17 cellular contexts compared by ENCODE assay signal in the genomic region with DNA sequence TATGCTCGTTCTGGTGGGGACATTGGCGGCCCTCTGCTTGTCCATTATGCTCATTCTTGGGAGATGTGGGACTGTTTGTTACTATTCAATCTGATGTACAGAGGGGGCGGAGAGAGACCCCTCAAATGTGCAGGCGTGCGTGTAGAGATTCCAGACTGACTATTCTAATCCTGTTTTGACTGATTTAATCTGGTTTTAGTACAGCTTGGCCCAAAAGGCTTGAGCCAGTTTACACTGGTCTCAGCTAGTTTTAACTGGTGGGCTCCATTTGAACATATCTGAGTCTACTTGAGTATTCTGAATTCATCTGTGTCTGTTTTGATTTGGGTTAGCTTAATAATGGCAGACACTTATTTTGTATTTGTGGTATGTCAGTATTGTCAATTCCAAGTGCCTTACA. TPM values are rescaled to one million over a fixed set of nuclear protein-coding genes. Genes with fewer than 3 reads are reported as not detected.
A peak's percentile ranks its signal among the peaks of the same experiment; 100 is the strongest.
DNase-seq lines count a peak whose midpoint lies in the region; ATAC-seq, FAIRE-seq and TF ChIP-seq lines count a peak whose summit lies in the region.
"Had no signal": no experiment of that assay in that cellular context is flagged by ENCODE, and none has a peak within 500 bp of the region (broad histone marks: within the 10 kb centered on the region; RNA-seq: fewer than 3 reads in every experiment).

No MANE protein-coding gene starts in this region.

- no peak for TF ChIP-seq RAD21 in IMR-90 (IDR thresholded peaks at IDR 0.05; ENCODE audit: low read length)

- peaks cover 5% of the 10 kb centered on the region for H4K20me1 ChIP-seq in IMR-90 (ENCODE audit: insufficient read depth, low read length)

- H2BK5ac ChIP-seq in IMR-90 (ENCODE audit: low read depth, low read length, poor library complexity, severe bottlenecking) (no peak overlapping the region), trophoblast cell (ENCODE audit: low read depth, low read length, poor library complexity) (no peak overlapping the region)

- H3K4ac ChIP-seq in IMR-90 (ENCODE audit: low read depth, low read length) (no peak overlapping the region), trophoblast cell (ENCODE audit: low read depth, low read length) (no peak overlapping the region)

- CTCF ChIA-PET in Calu3 (lab: Charles Lee) (no interaction called here), IMR-90 (lab: Yijun Ruan, JAX) (no interaction called here)

- DNase-seq in Calu3 (no peak), IMR-90 (no peak), kidney (peak; percentile 33), trophoblast cell (no peak), NCI-H2171 treated with DMSO at 0.1 percent for 48 hours (lab: John Stamatoyannopoulos, UW) (no peak)
- no peak for DNase-seq in stimulated activated CD4-positive, alpha-beta T cell treated with anti-CD3 and anti-CD28 coated beads, Interleukin-4, amount 100 ng/mL, for 1 hour
- DNase-seq in stimulated activated naive CD4-positive, alpha-beta T cell (lab: John Stamatoyannopoulos, UW) = no peak
- DNase-seq: ACHN, NCI-H1105 treated with DMSO at 0.1 percent for 48 hours, NCI-H1694, NCI-H510A, NCI-H748 treated with DMSO at 0.1 percent for 48 hours, OCI-M1, SHP77 had no signal

- FAIRE-seq in kidney (lab: Jason Lieb, UNC) = no peak

- no peak overlapping the region for H2BK15ac ChIP-seq in IMR-90 (ENCODE audit: low read depth, low read length)

- peak overlapping the region; percentile 10 for H3K27ac Mint-ChIP-seq in Calu3 (ENCODE audit: unreplicated experiment)

- H2BK120ac ChIP-seq in IMR-90 (ENCODE audit: low read depth, low read length) (no peak overlapping the region), trophoblast cell (ENCODE audit: insufficient read depth, low read length, poor library complexity) (peak overlapping the region; percentile 18)

- peaks cover 13% of the 10 kb centered on the region for H3K79me2 ChIP-seq in trophoblast cell (ENCODE audit: control insufficient read depth, insufficient read depth, low read length, poor library complexity)

- H2AK9ac ChIP-seq in IMR-90 (replicated peaks; ENCODE audit: low read depth, low read length, poor library complexity) = no peak overlapping the region

- H4K8ac ChIP-seq in IMR-90 (ENCODE audit: low read depth in 2 of 2, low read length in 2 of 2) (no peak overlapping the region), trophoblast cell (ENCODE audit: low read depth, low read length) (no peak overlapping the region)

- H2BK20ac ChIP-seq in IMR-90 (ENCODE audit: low read depth, low read length) = no peak overlapping the region

- H3K4me2 ChIP-seq in IMR-90 (ENCODE audit: low read depth, low read length) (no peak overlapping the region), trophoblast cell (ENCODE audit: low read length) (no peak overlapping the region)

- no peak overlapping the region for H3K56ac ChIP-seq in IMR-90 (ENCODE audit: extremely low read depth, insufficient read depth, low read length)

- no peak overlapping the region for H3K4me3 Mint-ChIP-seq in Calu3 (ENCODE audit: low read depth, unreplicated experiment)

- H3K27ac ChIP-seq in IMR-90 (ENCODE audit: insufficient read depth, low read length) (no peak overlapping the region), kidney (ENCODE audit: low read depth in 2 of 2, low read length in 2 of 2) (no peak overlapping the region), trophoblast cell (ENCODE audit: low read depth, low read length) (no peak overlapping the region)
- H3K27ac ChIP-seq: C4-2B, SK-N-MC had no signal

- no peak for TF ChIP-seq POLR2A in IMR-90 (IDR thresholded peaks at IDR 0.05; ENCODE audit: low read depth, low read length)

- H4K12ac ChIP-seq in trophoblast cell (ENCODE audit: low read depth, low read length) = no peak overlapping the region

- H4K91ac ChIP-seq in IMR-90 (ENCODE audit: insufficient read depth, low read depth, low read length) (no peak overlapping the region), trophoblast cell (ENCODE audit: low read depth, low read length) (peak overlapping the region; percentile 75)

- H3K9me3 ChIP-seq in IMR-90 (ENCODE audit: control insufficient read depth, insufficient read depth, low read length) = no peaks in the 10 kb centered on the region
- no peaks in the 10 kb centered on the region for H3K9me3 ChIP-seq in kidney (ENCODE audit: control insufficient read depth in 1 of 2, low read length in 2 of 2)
- no peaks in the 10 kb centered on the region for H3K9me3 ChIP-seq in trophoblast cell (ENCODE audit: insufficient read depth, low read depth, low read length)

- H3K4me3 ChIP-seq in IMR-90 (ENCODE audit: insufficient read depth, low read depth, low read length) (no peak overlapping the region), kidney (ENCODE audit: low read length in 2 of 2) (no peak overlapping the region), trophoblast cell (ENCODE audit: low read depth, low read length) (no peak overlapping the region)
- H3K4me3 ChIP-seq: SK-N-MC had no signal

- no peak overlapping the region for H2AFZ ChIP-seq in IMR-90 (replicated peaks; ENCODE audit: low read length, poor library complexity)
- H2AFZ ChIP-seq in trophoblast cell (ENCODE audit: insufficient read depth, low read length, poor library complexity) = peak overlapping the region; percentile 11

- H2AK5ac ChIP-seq in IMR-90 (ENCODE audit: low read depth, low read length) (peak overlapping the region; percentile 38; the same call in 1 of the 2 replicates), trophoblast cell (ENCODE audit: low read length) (peak overlapping the region; percentile 84)

- H3K23ac ChIP-seq in IMR-90 (ENCODE audit: low read depth, low read length) (no peak overlapping the region), trophoblast cell (ENCODE audit: low read length) (no peak overlapping the region)

- no peak overlapping the region for H3K18ac ChIP-seq in IMR-90 (ENCODE audit: low read depth, low read length)
- peak overlapping the region; percentile 49 for H3K18ac ChIP-seq in trophoblast cell (ENCODE audit: low read length)

- no peak overlapping the region for H4K5ac ChIP-seq in IMR-90 (ENCODE audit: low read depth, low read length)

- H3K27me3 ChIP-seq in IMR-90 (ENCODE audit: control insufficient read depth, insufficient read depth, low read length) = no peaks in the 10 kb centered on the region
- H3K27me3 ChIP-seq in trophoblast cell (ENCODE audit: insufficient read depth, low read length) = no peaks in the 10 kb centered on the region

- POLR2A ChIA-PET in IMR-90 (lab: Charles Lee; ENCODE audit: unreplicated experiment) = interaction anchor here (0.6 kb wide), 1 partner anchor 650 kb away, joined by 4 read pairs; no protein-coding TSS in a partner anchor

- no TSS peak for BruUV-seq in Calu3 (replicated peaks; lab: Mats Ljungman, UMichigan)
- no TSS peak for BruUV-seq in IMR-90 (replicated peaks; lab: Mats Ljungman, UMichigan)

- no peaks in the 10 kb centered on the region for H3K9me3 Mint-ChIP-seq in Calu3 (ENCODE audit: low read depth, unreplicated experiment)

- H2BK12ac ChIP-seq in trophoblast cell (ENCODE audit: low read length) = peak overlapping the region; percentile 96

- ATAC-seq in IMR-90 (ENCODE audit: low read depth) = no peak
- ATAC-seq: HCT116 had no signal

- H3K14ac ChIP-seq in IMR-90 (replicated peaks; ENCODE audit: low read depth, low read length) = no peak overlapping the region
- H3K14ac ChIP-seq in trophoblast cell (ENCODE audit: low read length) = peak overlapping the region; percentile 76

- intact Hi-C loops in Calu3 (cut with micrococcal nuclease; ENCODE audit: unreplicated experiment) (loop anchor here (10.0 kb wide), 1 partner anchor 365 kb away; the partner anchor contains the start of gene PTP4A2), IMR-90 (cut with micrococcal nuclease) (loop anchor here (10.0 kb wide), 1 partner anchor 395 kb away; no protein-coding TSS in a partner anchor), kidney (cut with DNase I) (no loop called here)

- peaks cover 11% of the 10 kb centered on the region for H3K9me1 ChIP-seq in IMR-90 (ENCODE audit: insufficient read depth, low read length)

- H3K4me1 Mint-ChIP-seq in Calu3 (ENCODE audit: low read depth, unreplicated experiment) = peaks cover 65% of the 10 kb centered on the region

- dilution Hi-C loops in IMR-90 (cut with HindIII; ENCODE audit: low sequenced_read_pairs, unreplicated experiment) = no loop called here

- no peaks in the 10 kb centered on the region for H3K36me3 ChIP-seq in IMR-90 (ENCODE audit: control insufficient read depth, insufficient read depth, low read length)
- H3K36me3 ChIP-seq in kidney (ENCODE audit: control insufficient read depth in 1 of 2, insufficient read depth in 2 of 2, low read length in 2 of 2) = no peaks in the 10 kb centered on the region
- H3K36me3 ChIP-seq in trophoblast cell (ENCODE audit: control insufficient read depth in 1 of 2, insufficient read depth in 2 of 2, low read length in 2 of 2) = no peaks in the 10 kb centered on the region

- in situ Hi-C loops in IMR-90 (cut with MboI; ENCODE audit: low sequenced_read_pairs) = loop anchor here (10.0 kb wide), 2 partner anchors 45 to 155 kb away; partner anchors contain the start of gene HCRTR1

- H3K4me1 ChIP-seq in IMR-90 (ENCODE audit: control insufficient read depth, insufficient read depth, low read length) (peaks cover 13% of the 10 kb centered on the region), kidney (ENCODE audit: control insufficient read depth in 1 of 2, insufficient read depth in 1 of 2, low read depth in 1 of 2, low read length in 2 of 2) (peaks cover 25 to 29% of the 10 kb centered on the region in 2 donors), trophoblast cell (ENCODE audit: control insufficient read depth in 1 of 2, insufficient read depth in 2 of 2, low read length in 2 of 2) (peaks cover 33 to 48% of the 10 kb centered on the region in 2 experiments)

- no peaks in the 10 kb centered on the region for H3K79me1 ChIP-seq in IMR-90 (ENCODE audit: low read depth in 1 of 2, low read length in 2 of 2)
- H3K79me1 ChIP-seq in trophoblast cell (ENCODE audit: low read length) = peaks cover 43% of the 10 kb centered on the region

- peaks cover 14% of the 10 kb centered on the region for H3K36me3 Mint-ChIP-seq in Calu3 (ENCODE audit: insufficient read depth, unreplicated experiment)

- H3K27me3 Mint-ChIP-seq in Calu3 (ENCODE audit: unreplicated experiment) = no peaks in the 10 kb centered on the region

- WGBS in IMR-90 (ENCODE audit: extremely low coverage in 2 of 2, insufficient read length in 1 of 2), 2 experiments = 95% methylated on average over 3 of the region's 5 CpGs; no CpG with 5 or more reads in 1 of the 2 experiments
- WGBS in trophoblast cell (ENCODE audit: extremely low coverage, insufficient coverage, insufficient read length) = no CpG with 5 or more reads among the region's 5 CpGs

- no peak for TF ChIP-seq CTCF in Calu3 (IDR thresholded peaks at IDR 0.05; ENCODE audit: unreplicated experiment)
- no peak for TF ChIP-seq CTCF in IMR-90 (conservative IDR thresholded peaks at IDR 0.05; ENCODE audit: low read depth, low read length)
- TF ChIP-seq CTCF in kidney (IDR thresholded peaks at IDR 0.05; ENCODE audit: borderline replicate concordance, extremely low read depth, insufficient read depth) = no peak

- no peak overlapping the region for H3K9ac ChIP-seq in IMR-90 (ENCODE audit: low read depth, low read length)
- no peak overlapping the region for H3K9ac ChIP-seq in kidney (ENCODE audit: low read length in 2 of 2)
- no peak overlapping the region for H3K9ac ChIP-seq in trophoblast cell (ENCODE audit: low read length)

RNA-seq across cellular contexts. Expression of gene TINAGL1, which starts 6.5 kb away (rescaled TPM):
- 388 and 430 TPM in 2 replicates for total RNA-seq in Calu3 (2022)
- 0.54 and 0.56 TPM in 2 replicates for total RNA-seq in IMR-90 (2012; rRNA removed)
- 1.4 and 1.5 TPM in 2 replicates for polyA plus RNA-seq in IMR-90 (2012; rRNA removed)
- 0.76 and 2.1 TPM in 2 replicates for polyA plus RNA-seq in IMR-90 (2012; cell fraction: cytosol; rRNA removed)
- polyA plus RNA-seq in IMR-90 (2012; cell fraction: nucleus; rRNA removed; ENCODE audit: low replicate concordance) = 1.7 and 2.8 TPM in 2 replicates
- total RNA-seq in kidney = 246 TPM
- polyA plus RNA-seq in kidney (ENCODE audit: insufficient read depth, low read depth, low replicate concordance) = 171 TPM
- polyA plus RNA-seq in trophoblast cell (2013) = 434 and 470 TPM in 2 replicates

RNA-seq across cellular contexts. Expression of gene HCRTR1, which starts 47.7 kb away (rescaled TPM):
- not detected in 2 replicates for total RNA-seq in Calu3 (2022)
- total RNA-seq in IMR-90 (2012; rRNA removed) = not detected in 2 replicates
- not detected in 2 replicates for polyA plus RNA-seq in IMR-90 (2012; rRNA removed)
- polyA plus RNA-seq in IMR-90 (2012; cell fraction: cytosol; rRNA removed) = not detected in 2 replicates
- 0.09 and 0.12 TPM in 2 replicates for polyA plus RNA-seq in IMR-90 (2012; cell fraction: nucleus; rRNA removed; ENCODE audit: low replicate concordance)
- total RNA-seq in kidney = 0.35 TPM
- not detected for polyA plus RNA-seq in kidney (ENCODE audit: insufficient read depth, low read depth, low replicate concordance)
- polyA plus RNA-seq in trophoblast cell (2013) = 1.4 and 1.5 TPM in 2 replicates

Comparison
In these comparisons a context has a peak if more than half of its experiments do, and no peak if none do; other contexts are left out.
1. RNA of gene TINAGL1, which starts 6.5 kb away (total RNA-seq): 388 to 430 TPM in Calu3 and 246 TPM in kidney (single experiment); 0.54 to 0.56 TPM in IMR-90; every median in the first group is over 100 times any median in the second.